In genomic region chr1:39269791-39270342, GRCh38 we compare ENCODE assay signal across 8 cellular contexts.
A peak's percentile ranks its signal among the peaks of the same experiment; 100 is the strongest.
DNase-seq lines count a peak whose midpoint lies in the region; ATAC-seq and TF ChIP-seq lines count a peak whose summit lies in the region.

No MANE protein-coding gene starts in this region.

- H3K36me3 ChIP-seq in rectal smooth muscle tissue (ENCODE audit: control insufficient read depth, insufficient read depth, low read length) = no peaks in the 10 kb centered on the region

- peaks cover 42% of the 10 kb centered on the region for H3K4me1 ChIP-seq in rectal smooth muscle tissue (ENCODE audit: control insufficient read depth, insufficient read depth, low read length)

- H3K27ac ChIP-seq in rectal smooth muscle tissue (ENCODE audit: low read depth, low read length) = peak overlapping the region; percentile 82

- DNase-seq in NCI-H1436 (lab: John Stamatoyannopoulos, UW) = peak; percentile 15
- DNase-seq in NCI-H1436 treated with DMSO at 0.1 percent for 48 hours (lab: John Stamatoyannopoulos, UW) = no peak
- peak; percentile 61 for DNase-seq in NCI-H69 (lab: John Stamatoyannopoulos, UW)
- peak; percentile 63 for DNase-seq in epithelial cell of esophagus (ENCODE audit: low read depth)
- no peak for DNase-seq in cortex of kidney (lab: John Stamatoyannopoulos, UW)
- no peak for DNase-seq in stimulated activated CD4-positive, alpha-beta T cell treated with anti-CD3 and anti-CD28 coated beads, Interleukin-1b, Interleukin-23, amount 100 ng/mL, for 48 hours

- no peak overlapping the region for H3K9ac ChIP-seq in rectal smooth muscle tissue (ENCODE audit: low read length)

- no peaks in the 10 kb centered on the region for H3K27me3 ChIP-seq in rectal smooth muscle tissue (ENCODE audit: control insufficient read depth, insufficient read depth, low read length)

- TF ChIP-seq CTCF in epithelial cell of esophagus (IDR thresholded peaks at IDR 0.05; ENCODE audit: insufficient read depth, low read depth, low read length, missing control alignments) = no peak

- peak; percentile 45 for ATAC-seq in HG02623 (IDR thresholded peaks at IDR 0.05; ENCODE audit: unreplicated experiment)

- no peak overlapping the region for H3K4me3 ChIP-seq in epithelial cell of esophagus (ENCODE audit: low read length)
- H3K4me3 ChIP-seq in rectal smooth muscle tissue (ENCODE audit: low read length) = peak overlapping the region; percentile 51

Comparison
In these comparisons a context has a peak if more than half of its experiments do, and no peak if none do; other contexts are left out.
1. DNase-seq: peak in NCI-H1436 (single experiment), NCI-H69 (single experiment) and epithelial cell of esophagus (single experiment); none in NCI-H1436 treated with DMSO at 0.1 percent for 48 hours (single experiment), cortex of kidney (single experiment) and stimulated activated CD4-positive, alpha-beta T cell treated with anti-CD3 and anti-CD28 coated beads, Interleukin-1b, Interleukin-23, amount 100 ng/mL, for 48 hours (single experiment).